6 cellular contexts compared by ENCODE assay signal in genomic region chr10:2083591-2083990, GRCh38.
"Had no signal": no experiment of that assay in that cellular context is flagged by ENCODE, and none has a peak within 500 bp of the region (broad histone marks: within the 10 kb centered on the region; RNA-seq: fewer than 3 reads in every experiment).

No MANE protein-coding gene starts in this region.

- H3K4me1 Mint-ChIP-seq: GM23338, H9, IgD-negative memory B cell had no signal

- H2AFZ ChIP-seq: GM23338 had no signal

- H3K4me3 ChIP-seq: GM23338 had no signal

- H3K4me2 ChIP-seq: GM23338 had no signal

- H3K27ac ChIP-seq: HL-60 had no signal

- ATAC-seq: GM23338, HepG2 had no signal

- H3K27ac Mint-ChIP-seq: GM23338, H9, IgD-negative memory B cell had no signal

- H3K36me3 Mint-ChIP-seq: IgD-negative memory B cell had no signal

- H3K4me3 Mint-ChIP-seq: GM23338, H9, IgD-negative memory B cell had no signal

- DNase-seq: H9, HCEC 1CT had no signal

- H3K9me3 Mint-ChIP-seq: GM23338 had no signal
